In genomic region chr3:140170612-140171011, GRCh38 we compare ENCODE assay signal across 9 cellular contexts.
DNase-seq lines count a peak whose midpoint lies in the region; ATAC-seq and TF ChIP-seq lines count a peak whose summit lies in the region.
"Had no signal": no experiment of that assay in that cellular context is flagged by ENCODE, and none has a peak within 500 bp of the region (broad histone marks: within the 10 kb centered on the region; RNA-seq: fewer than 3 reads in every experiment).

No MANE protein-coding gene starts in this region.

- H3K27me3 Mint-ChIP-seq in GM23338 (ENCODE audit: insufficient read depth, low read depth, poor library complexity): no peaks in the 10 kb centered on the region
- H3K27me3 Mint-ChIP-seq in activated T-cell treated with anti-CD3 and anti-CD28 coated beads, Interleukin-2, amount 50 U/mL, for 4 hours (ENCODE audit: low read depth): no peaks in the 10 kb centered on the region
- H3K27me3 Mint-ChIP-seq: activated B cell treated with CpG ODN at 0.5 μM for 24 hours had no signal

- no peaks in the 10 kb centered on the region for H3K9me3 ChIP-seq in tibial artery

- TF ChIP-seq CTCF in GM23338 (conservative IDR thresholded peaks at IDR 0.05; ENCODE audit: low read depth in 2 of 2) (no peak), tibial artery (IDR thresholded peaks at IDR 0.05) (no peak)

- no peaks in the 10 kb centered on the region for H3K36me3 Mint-ChIP-seq in GM23338 (ENCODE audit: low read depth)
- H3K36me3 Mint-ChIP-seq in activated T-cell treated with anti-CD3 and anti-CD28 coated beads, Interleukin-2, amount 50 U/mL, for 4 hours (ENCODE audit: insufficient read depth): no peaks in the 10 kb centered on the region
- H3K36me3 Mint-ChIP-seq: activated naive CD8-positive, alpha-beta T cell had no signal

- no peak for DNase-seq in GM23338 (ENCODE audit: low spot score)
- peak; percentile 19 for DNase-seq in pons (ENCODE audit: low spot score)
- DNase-seq in tibial artery: no peak
- DNase-seq in activated T-cell treated with anti-CD3 and anti-CD28 coated beads, Interleukin-2, amount 50 U/mL, for 4 hours: no peak
- no peak for DNase-seq in activated naive CD4-positive, alpha-beta T cell (lab: John Stamatoyannopoulos, UW)
- DNase-seq: activated B cell treated with CpG ODN at 0.5 μM for 24 hours had no signal

- H3K27me3 ChIP-seq in GM23338 (ENCODE audit: insufficient read depth): no peaks in the 10 kb centered on the region
- H3K27me3 ChIP-seq in tibial artery: no peaks in the 10 kb centered on the region

- H3K9me2 ChIP-seq in GM23338 (ENCODE audit: insufficient read depth): 0 out of 2 replicates have a peak, but pooled peaks cover 3% of the 10 kb centered on the region

- no peaks in the 10 kb centered on the region for H3K79me2 ChIP-seq in GM23338 (replicated peaks; ENCODE audit: insufficient read depth)

- H3K27ac ChIP-seq in GM23338 (ENCODE audit: low read depth) (no peak overlapping the region), tibial artery (no peak overlapping the region)

- no peaks in the 10 kb centered on the region for H3F3A ChIP-seq in GM23338 (replicated peaks; ENCODE audit: low read depth)

- no peaks in the 10 kb centered on the region for H3K4me1 ChIP-seq in GM23338 (ENCODE audit: insufficient read depth)
- peaks cover 0 to 3% (median 0%) of the 10 kb centered on the region in 4 donors for H3K4me1 ChIP-seq in tibial artery

- 0 out of 2 replicates have a peak overlapping the region, but pooled peaks have one; percentile 14 for H2AFZ ChIP-seq in GM23338

- no peaks in the 10 kb centered on the region; the same call in 2 of the 3 replicates for H3K9me3 Mint-ChIP-seq in GM23338
- H3K9me3 Mint-ChIP-seq in activated T-cell treated with anti-CD3 and anti-CD28 coated beads, Interleukin-2, amount 50 U/mL, for 4 hours: peaks cover 2% of the 10 kb centered on the region
- H3K9me3 Mint-ChIP-seq: activated B cell treated with CpG ODN at 0.5 μM for 24 hours had no signal

- no peaks in the 10 kb centered on the region; the same call in 1 of the 2 replicates for H3K36me3 ChIP-seq in GM23338 (ENCODE audit: insufficient read depth)
- H3K36me3 ChIP-seq in tibial artery: no peaks in the 10 kb centered on the region

- H3K4me2 ChIP-seq in GM23338: no peak overlapping the region

- no peak overlapping the region for H3K27ac Mint-ChIP-seq in GM23338
- H3K27ac Mint-ChIP-seq: activated B cell treated with CpG ODN at 0.5 μM for 24 hours; activated naive CD8-positive, alpha-beta T cell had no signal

- no peak overlapping the region for H3K4me3 Mint-ChIP-seq in GM23338
- no peak overlapping the region for H3K4me3 Mint-ChIP-seq in activated T-cell treated with anti-CD3 and anti-CD28 coated beads, Interleukin-2, amount 50 U/mL, for 4 hours
- H3K4me3 Mint-ChIP-seq: activated B cell treated with CpG ODN at 0.5 μM for 24 hours; activated naive CD8-positive, alpha-beta T cell had no signal

- peaks cover 11% of the 10 kb centered on the region for H3K4me1 Mint-ChIP-seq in GM23338
- no peaks in the 10 kb centered on the region for H3K4me1 Mint-ChIP-seq in activated T-cell treated with anti-CD3 and anti-CD28 coated beads, Interleukin-2, amount 50 U/mL, for 4 hours (ENCODE audit: low read depth)
- H3K4me1 Mint-ChIP-seq: activated B cell treated with CpG ODN at 0.5 μM for 24 hours had no signal

- ATAC-seq in GM19035 (IDR thresholded peaks at IDR 0.05; ENCODE audit: unreplicated experiment) (peak; percentile 96), GM23338 (no peak), HG03442 (IDR thresholded peaks at IDR 0.05; ENCODE audit: unreplicated experiment) (peak; percentile 98)
- ATAC-seq in activated T-cell treated with anti-CD3 and anti-CD28 coated beads, Interleukin-2, amount 50 U/mL, for 4 hours: no peak

- no peaks in the 10 kb centered on the region for H4K20me1 ChIP-seq in GM23338 (replicated peaks; ENCODE audit: insufficient read depth)

- intact Hi-C loops in tibial artery (cut with DNase I; ENCODE audit: low total_unique reads): no loop called here

- no peak overlapping the region for H3K4me3 ChIP-seq in GM23338
- no peak overlapping the region for H3K4me3 ChIP-seq in tibial artery

TF ChIP-seq in GM23338, 12 proteins besides CTCF, POLR2A, EP300 and RAD21 (continues in another document):
- no peak for TF ChIP-seq POLR2AphosphoS5 (IDR thresholded peaks at IDR 0.05; ENCODE audit: low read depth)
- no peak for TF ChIP-seq EZH2phosphoT487 (IDR thresholded peaks at IDR 0.05; ENCODE audit: unreplicated experiment)
- TF ChIP-seq ETS1 (IDR thresholded peaks at IDR 0.05): no peak
- no peak for TF ChIP-seq STAT1 (IDR thresholded peaks at IDR 0.05; ENCODE audit: unreplicated experiment)
- TF ChIP-seq CREB1 (CRISPR knock-in tag; IDR thresholded peaks at IDR 0.05; ENCODE audit: low read depth): no peak
- TF ChIP-seq ZNF114 (CRISPR knock-in tag; IDR thresholded peaks at IDR 0.05): no peak
- no peak for TF ChIP-seq EZH2 (IDR thresholded peaks at IDR 0.05; ENCODE audit: low read depth, unreplicated experiment)
- TF ChIP-seq ZNF331 (CRISPR knock-in tag; IDR thresholded peaks at IDR 0.05; ENCODE audit: low read depth): no peak
- TF ChIP-seq JUNB (IDR thresholded peaks at IDR 0.05; ENCODE audit: unreplicated experiment): no peak
- TF ChIP-seq REST (IDR thresholded peaks at IDR 0.05; ENCODE audit: unreplicated experiment): no peak
- no peak for TF ChIP-seq NANOG (IDR thresholded peaks at IDR 0.05; ENCODE audit: borderline replicate concordance)

Comparison
In these comparisons a context has a peak if more than half of its experiments do, and no peak if none do; other contexts are left out.
1. ATAC-seq: peak in GM19035 (single experiment) and HG03442 (single experiment); none in GM23338 (single experiment) and activated T-cell treated with anti-CD3 and anti-CD28 coated beads, Interleukin-2, amount 50 U/mL, for 4 hours (0 of 2).